In the genomic region with DNA sequence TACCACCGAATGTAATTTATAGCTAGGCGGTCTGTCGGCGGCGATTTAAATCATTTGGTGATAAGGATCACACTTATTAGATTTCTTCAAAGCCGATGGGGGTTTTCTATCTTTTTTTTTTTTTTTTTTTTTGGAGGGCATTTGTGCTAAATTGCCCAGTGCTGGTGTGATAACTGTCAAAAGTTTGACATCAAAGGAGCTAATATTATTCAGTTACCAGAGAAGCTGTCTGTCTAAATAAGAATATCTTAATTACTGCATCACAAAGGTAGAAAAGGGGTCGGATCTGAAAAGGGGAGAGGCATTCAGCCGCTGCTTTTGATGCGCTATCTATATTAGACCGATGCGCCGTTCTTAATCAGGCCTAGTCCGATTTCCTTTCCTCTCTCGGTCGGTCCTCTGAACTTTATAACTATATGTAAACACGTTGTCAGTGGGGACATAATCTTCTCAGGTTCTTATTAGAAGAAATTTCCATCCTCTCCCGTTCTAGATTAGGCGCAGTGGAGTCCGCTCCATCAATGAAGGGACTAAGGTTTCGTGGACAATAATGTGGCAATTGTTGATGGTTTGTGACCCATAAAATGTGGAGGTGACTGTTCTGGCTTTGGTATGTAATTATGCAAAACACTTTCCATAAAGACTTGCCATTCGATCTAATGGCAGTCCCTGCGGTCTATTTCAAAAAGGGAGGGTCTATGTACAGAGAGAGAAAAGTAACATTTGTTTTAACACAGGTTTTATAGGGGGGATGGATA, we compare ENCODE assay signal across 21 cellular contexts.
DNase-seq lines count a peak whose midpoint lies in the region; ATAC-seq and TF ChIP-seq lines count a peak whose summit lies in the region.
"Had no signal": no experiment of that assay in that cellular context is flagged by ENCODE, and none has a peak within 500 bp of the region (broad histone marks: within the 10 kb centered on the region; RNA-seq: fewer than 3 reads in every experiment).

No MANE protein-coding gene starts in this region.

- TF ChIP-seq CTCF in GM10248 (IDR thresholded peaks at IDR 0.05; ENCODE audit: control extremely low read depth, extremely low read depth, low read depth, missing control alignments) = no peak
- no peak for TF ChIP-seq CTCF in nephron progenitor cell (IDR thresholded peaks at IDR 0.05)

- H3K27ac Mint-ChIP-seq in nephron progenitor cell = no peak overlapping the region
- H3K27ac Mint-ChIP-seq: activated naive CD8-positive, alpha-beta T cell treated with anti-CD3 and anti-CD28 coated beads for 36 hours; H9; immature natural killer cell had no signal

- H3K4me3 Mint-ChIP-seq in nephron progenitor cell = peak overlapping the region; percentile 77
- H3K4me3 Mint-ChIP-seq: activated naive CD8-positive, alpha-beta T cell treated with anti-CD3 and anti-CD28 coated beads for 36 hours; IgD-negative memory B cell had no signal

- H3K4me1 Mint-ChIP-seq in nephron progenitor cell = peaks cover 79% of the 10 kb centered on the region

- ATAC-seq in GM19467 (IDR thresholded peaks at IDR 0.05; ENCODE audit: unreplicated experiment) = no peak
- ATAC-seq: heart right ventricle; stimulated activated naive CD8-positive, alpha-beta T cell treated with anti-CD3 and anti-CD28 coated beads, Interleukin-15, Interleukin-2, amounts not matched to agents 100 U/mL and 50 U/mL, for 24 hours; upper lobe of right lung had no signal

- no peaks in the 10 kb centered on the region for H3K36me3 Mint-ChIP-seq in nephron progenitor cell (ENCODE audit: low read depth)
- H3K36me3 Mint-ChIP-seq: activated naive CD8-positive, alpha-beta T cell treated with anti-CD3 and anti-CD28 coated beads for 36 hours had no signal

- CTCF ChIA-PET in GM10248 (lab: Yijun Ruan, JAX) = interaction anchor here (2.3 kb wide), 1 partner anchor 35 kb away, joined by 6 read pairs; no protein-coding TSS in a partner anchor

- peak; percentile 95 for DNase-seq in DMS114 treated with DMSO at 0.1 percent for 48 hours (lab: John Stamatoyannopoulos, UW; ENCODE audit: unreplicated experiment)
- peak; percentile 8 for DNase-seq in GM10248 (ENCODE audit: extremely low spot score)
- DNase-seq in NCI-H748 (lab: John Stamatoyannopoulos, UW; ENCODE audit: unreplicated experiment) = peak; percentile 70
- no peak for DNase-seq in nephron progenitor cell
- DNase-seq in midbrain (lab: John Stamatoyannopoulos, UW) = no peak
- no peak for DNase-seq in medulla oblongata (ENCODE audit: extremely low spot score)
- DNase-seq: activated naive CD8-positive, alpha-beta T cell treated with anti-CD3 and anti-CD28 coated beads for 36 hours; activated T-cell treated with anti-CD3 and anti-CD28 coated beads, Interleukin-2, amount 50 U/mL, for 1 hour; AML-193; brain microvascular endothelial cell; DND-41; heart right ventricle; immature natural killer cell; NCI-H1436; NCI-H2171; RPMI8226; stimulated activated naive CD8-positive, alpha-beta T cell treated with anti-CD3 and anti-CD28 coated beads, Interleukin-15, Interleukin-2, amounts not matched to agents 100 U/mL and 50 U/mL, for 24 hours; upper lobe of right lung had no signal

- H3K9me3 Mint-ChIP-seq in nephron progenitor cell = no peaks in the 10 kb centered on the region

- POLR2A ChIA-PET in GM10248 (lab: Yijun Ruan, JAX) = no interaction called here

- H3K27me3 Mint-ChIP-seq in nephron progenitor cell (ENCODE audit: low read depth, poor library complexity) = peaks cover 96% of the 10 kb centered on the region

Comparison
In these comparisons a context has a peak if more than half of its experiments do, and no peak if none do; other contexts are left out.
1. DNase-seq: peak in DMS114 treated with DMSO at 0.1 percent for 48 hours (single experiment), GM10248 (single experiment) and NCI-H748 (single experiment); none in nephron progenitor cell (single experiment), midbrain (single experiment) and medulla oblongata (single experiment).